ENCODE assay signal across 28 cellular contexts in the genomic region with DNA sequence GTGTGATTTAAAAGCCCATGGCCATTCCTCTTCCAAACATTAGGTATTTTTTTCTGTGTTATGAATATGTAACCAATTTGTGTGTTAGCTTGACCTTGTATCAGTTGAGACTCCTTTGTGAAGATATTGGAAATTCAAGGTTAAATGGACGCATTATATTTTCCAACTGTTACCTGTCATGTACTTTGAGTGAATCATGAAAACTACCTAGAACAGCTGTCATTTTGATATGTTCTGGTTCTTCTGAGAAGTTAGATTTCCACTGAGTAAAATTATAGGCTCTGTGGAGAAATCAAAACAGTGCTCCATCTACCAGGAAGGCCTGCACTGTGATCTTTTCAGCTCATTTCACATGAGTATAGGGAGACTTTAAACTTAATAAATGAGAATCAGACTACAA.
"Had no signal": no experiment of that assay in that cellular context is flagged by ENCODE, and none has a peak within 500 bp of the region (broad histone marks: within the 10 kb centered on the region; RNA-seq: fewer than 3 reads in every experiment).

No MANE protein-coding gene starts in this region.

- H3K4me1 Mint-ChIP-seq: stimulated activated effector memory CD8-positive, alpha-beta T cell treated with anti-CD3 and anti-CD28 coated beads, Interleukin-12 subunit alpha, Interleukin-12 subunit beta, amount 100 ng/mL, for 72 hours; stimulated activated memory B cell treated with anti-CD40 and anti-IgM and Interleukin-4, amounts not matched to agents 10 μg/mL and 1 μg/mL and 100 μg/mL, for 72 hours; stimulated activated naive B cell treated with anti-CD40 and anti-IgM and Interleukin-4, amounts not matched to agents 10 μg/mL and 1 μg/mL and 100 μg/mL, for 72 hours; stimulated activated naive CD8-positive, alpha-beta T cell treated with anti-CD3 and anti-CD28 coated beads, Interleukin-15, amount 100 ng/mL, for 72 hours had no signal

- H3K27me3 ChIP-seq: stomach, suprapubic skin, testis, thyroid gland, tibial artery, tibial nerve, transverse colon, upper lobe of left lung, upper lobe of right lung, uterus, vagina had no signal

- H3K27ac ChIP-seq: stomach, suprapubic skin, testis, thoracic aorta, thyroid gland, tibial artery, tibial nerve, transverse colon, upper lobe of left lung, upper lobe of right lung, uterus, vagina had no signal

- H3K4me3 ChIP-seq: stomach, suprapubic skin, testis, thoracic aorta, thyroid gland, tibial artery, tibial nerve, transverse colon, upper lobe of left lung, upper lobe of right lung, uterus, vagina had no signal

- H3K27ac Mint-ChIP-seq: stimulated activated effector memory CD8-positive, alpha-beta T cell treated with anti-CD3 and anti-CD28 coated beads, Interleukin-12 subunit alpha, Interleukin-12 subunit beta, amount 100 ng/mL, for 72 hours; stimulated activated memory B cell treated with anti-CD40 and anti-IgM and Interleukin-4, amounts not matched to agents 10 μg/mL and 1 μg/mL and 100 μg/mL, for 72 hours; stimulated activated naive B cell treated with anti-CD40 and anti-IgM and Interleukin-4, amounts not matched to agents 10 μg/mL and 1 μg/mL and 100 μg/mL, for 72 hours; stimulated activated naive CD8-positive, alpha-beta T cell treated with anti-CD3 and anti-CD28 coated beads, Interleukin-15, amount 100 ng/mL, for 72 hours; stimulated activated naive CD8-positive, alpha-beta T cell treated with anti-CD3 and anti-CD28 coated beads, Interleukin-15, Interleukin-2, amounts not matched to agents 100 ng/mL and 50 ng/mL, for 24 hours; type B pancreatic cell had no signal

- H3K36me3 ChIP-seq: stomach, suprapubic skin, thoracic aorta, thyroid gland, tibial artery, tibial nerve, transverse colon, upper lobe of left lung, upper lobe of right lung, uterus, vagina had no signal

- H3K27me3 Mint-ChIP-seq: stimulated activated memory B cell treated with anti-CD40 and anti-IgM and Interleukin-4, amounts not matched to agents 10 μg/mL and 1 μg/mL and 100 μg/mL, for 72 hours; stimulated activated naive B cell treated with anti-CD40 and anti-IgM and Interleukin-4, amounts not matched to agents 10 μg/mL and 1 μg/mL and 100 μg/mL, for 72 hours; stimulated activated naive CD8-positive, alpha-beta T cell treated with anti-CD3 and anti-CD28 coated beads, Interleukin-15, amount 100 ng/mL, for 72 hours; stimulated activated naive CD8-positive, alpha-beta T cell treated with anti-CD3 and anti-CD28 coated beads, Interleukin-15, Interleukin-2, amounts not matched to agents 100 ng/mL and 50 ng/mL, for 24 hours had no signal

- DNase-seq: stimulated activated CD4-positive, alpha-beta T cell treated with anti-CD3 and anti-CD28 coated beads, Interleukin-2, amount 100 ng/mL, for 48 hours; stimulated activated CD4-positive, alpha-beta T cell treated with anti-CD3 and anti-CD28 coated beads, Interleukin-4, amount 100 ng/mL, for 1 hour; stimulated activated CD4-positive, alpha-beta T cell treated with anti-CD3 and anti-CD28 coated beads, Interleukin-4, amount 100 ng/mL, for 24 hours; stimulated activated CD4-positive, alpha-beta T cell treated with anti-CD3 and anti-CD28 coated beads, Interleukin-4, amount 100 ng/mL, for 4 hours; stimulated activated CD8-positive, alpha-beta memory T cell treated with anti-CD3 and anti-CD28 coated beads, Interleukin-4, amount 100 ng/mL, for 48 hours; stimulated activated naive B cell treated with anti-CD40 and anti-IgM and Interleukin-4, amounts not matched to agents 10 μg/mL and 1 μg/mL and 100 μg/mL, for 72 hours; stimulated activated naive CD4-positive, alpha-beta T cell; stimulated activated naive CD4-positive, alpha-beta T cell treated with Interleukin-2 at 50 U/mL for 16 hours; stimulated activated naive CD8-positive, alpha-beta T cell treated with anti-CD3 and anti-CD28 coated beads, Interleukin-15, amount 100 ng/mL, for 72 hours; stimulated activated naive CD8-positive, alpha-beta T cell treated with anti-CD3 and anti-CD28 coated beads, Interleukin-15, Interleukin-2, amounts not matched to agents 100 U/mL and 50 U/mL, for 24 hours; stomach; substantia nigra; testis; thyroid gland; tibial artery; transverse colon; trophoblast cell; upper lobe of left lung; upper lobe of right lung; uterus had no signal

- H3K4me3 Mint-ChIP-seq: stimulated activated effector memory CD8-positive, alpha-beta T cell treated with anti-CD3 and anti-CD28 coated beads, Interleukin-12 subunit alpha, Interleukin-12 subunit beta, amount 100 ng/mL, for 72 hours; stimulated activated memory B cell treated with anti-CD40 and anti-IgM and Interleukin-4, amounts not matched to agents 10 μg/mL and 1 μg/mL and 100 μg/mL, for 72 hours; stimulated activated naive B cell treated with anti-CD40 and anti-IgM and Interleukin-4, amounts not matched to agents 10 μg/mL and 1 μg/mL and 100 μg/mL, for 72 hours; stimulated activated naive CD8-positive, alpha-beta T cell treated with anti-CD3 and anti-CD28 coated beads, Interleukin-15, amount 100 ng/mL, for 72 hours; stimulated activated naive CD8-positive, alpha-beta T cell treated with anti-CD3 and anti-CD28 coated beads, Interleukin-15, Interleukin-2, amounts not matched to agents 100 ng/mL and 50 ng/mL, for 24 hours; type B pancreatic cell had no signal

- H3K36me3 Mint-ChIP-seq: stimulated activated effector memory CD8-positive, alpha-beta T cell treated with anti-CD3 and anti-CD28 coated beads, Interleukin-12 subunit alpha, Interleukin-12 subunit beta, amount 100 ng/mL, for 72 hours; stimulated activated memory B cell treated with anti-CD40 and anti-IgM and Interleukin-4, amounts not matched to agents 10 μg/mL and 1 μg/mL and 100 μg/mL, for 72 hours; stimulated activated naive B cell treated with anti-CD40 and anti-IgM and Interleukin-4, amounts not matched to agents 10 μg/mL and 1 μg/mL and 100 μg/mL, for 72 hours had no signal

- H3K9me3 ChIP-seq: suprapubic skin, testis, thoracic aorta, thyroid gland, tibial artery, transverse colon, upper lobe of left lung, upper lobe of right lung, uterus, vagina had no signal
